ENCODE assay signal across 8 cellular contexts in genomic region chr6:152769159-152769558, GRCh38. TPM values are rescaled to one million over a fixed set of nuclear protein-coding genes. Genes with fewer than 3 reads are reported as not detected.
"Had no signal": no experiment of that assay in that cellular context is flagged by ENCODE, and none has a peak within 500 bp of the region (broad histone marks: within the 10 kb centered on the region; RNA-seq: fewer than 3 reads in every experiment).

No MANE protein-coding gene starts in this region.

- DNase-seq: GDM1, GF-D8 had no signal

- H3K4me3 ChIP-seq: GM12878 had no signal

- FAIRE-seq: GM12878, GM12891, GM12892, GM18507, GM19239 had no signal

- ATAC-seq: GM12878 had no signal

RNA-seq across cellular contexts. Expression of gene VIP, which starts 18.6 kb away (rescaled TPM):
- total RNA-seq: G401 had no signal
- polyA plus RNA-seq: GM12878 had no signal
